13 cellular contexts compared by ENCODE assay signal in genomic region chr3:160577551-160578195, GRCh38. TPM values are rescaled to one million over a fixed set of nuclear protein-coding genes. Genes with fewer than 3 reads are reported as not detected.
DNase-seq lines count a peak whose midpoint lies in the region; ATAC-seq and TF ChIP-seq lines count a peak whose summit lies in the region.
"Had no signal": no experiment of that assay in that cellular context is flagged by ENCODE, and none has a peak within 500 bp of the region (broad histone marks: within the 10 kb centered on the region; RNA-seq: fewer than 3 reads in every experiment).

No MANE protein-coding gene starts in this region.

- DNase-seq in ELR (ENCODE audit: low read depth): peak; percentile 44
- DNase-seq in NCI-H2107 treated with DMSO at 0.1 percent for 48 hours (lab: John Stamatoyannopoulos, UW; ENCODE audit: unreplicated experiment): peak; percentile 72
- DNase-seq in cardiac fibroblast (ENCODE audit: low read depth in 2 of 2): peak; percentile 28 to 58
- peak; percentile 11 to 24 for DNase-seq in lung microvascular endothelial cell (ENCODE audit: low read depth in 2 of 2)
- DNase-seq in dorsolateral prefrontal cortex: no peak
- DNase-seq: activated CD4-positive, CD25-positive, alpha-beta regulatory T cell; amniotic stem cell; GF-D8; NCI-H2029; testis had no signal

- H3K27me3 ChIP-seq in dorsolateral prefrontal cortex: peaks cover 0 to 3% (median 0%) of the 10 kb centered on the region in 45 donors
- H3K27me3 ChIP-seq: testis had no signal

- ATAC-seq in GM19463 (IDR thresholded peaks at IDR 0.05; ENCODE audit: unreplicated experiment) (no peak), HG02870 (IDR thresholded peaks at IDR 0.05; ENCODE audit: unreplicated experiment) (no peak), GM18868 (IDR thresholded peaks at IDR 0.05; ENCODE audit: unreplicated experiment) (no peak)

- H3K27ac ChIP-seq in dorsolateral prefrontal cortex: no peak overlapping the region
- H3K27ac ChIP-seq: testis had no signal

- H3K4me3 ChIP-seq in cardiac fibroblast (replicated peaks in 1 of 2; ENCODE audit: low read depth in 2 of 2, low read length in 2 of 2) (no peak overlapping the region), dorsolateral prefrontal cortex (no peak overlapping the region)
- H3K4me3 ChIP-seq: testis had no signal

- no peak for TF ChIP-seq CTCF in cardiac fibroblast (IDR thresholded peaks at IDR 0.05; ENCODE audit: low read depth, low read length)
- peak in 3 of 56 donors; percentile 17 to 26 (median 19) for TF ChIP-seq CTCF in dorsolateral prefrontal cortex (IDR thresholded peaks at IDR 0.05 in 54 of 56, conservative IDR thresholded peaks at IDR 0.05 in 2 of 56; ENCODE audit: low read depth in 1 of 56, partially characterized antibody in 56 of 56)

- intact Hi-C loops in dorsolateral prefrontal cortex (cut with DNase I): no loop called here

RNA-seq across cellular contexts. Expression of gene KPNA4, which starts 12.3 kb away (rescaled TPM):
- total RNA-seq in lung microvascular endothelial cell (19.6 and 20.2 TPM in 2 replicates), dorsolateral prefrontal cortex (10 to 100 TPM; 39.4 to 90.3 (median 59.5) TPM)

Comparison
In these comparisons a context has a peak if more than half of its experiments do, and no peak if none do; other contexts are left out.
1. DNase-seq: peak in ELR (single experiment), NCI-H2107 treated with DMSO at 0.1 percent for 48 hours (single experiment), cardiac fibroblast (2 of 2) and lung microvascular endothelial cell (2 of 2); none in dorsolateral prefrontal cortex (0 of 10).